24 cellular contexts compared by ENCODE assay signal in the genomic region with DNA sequence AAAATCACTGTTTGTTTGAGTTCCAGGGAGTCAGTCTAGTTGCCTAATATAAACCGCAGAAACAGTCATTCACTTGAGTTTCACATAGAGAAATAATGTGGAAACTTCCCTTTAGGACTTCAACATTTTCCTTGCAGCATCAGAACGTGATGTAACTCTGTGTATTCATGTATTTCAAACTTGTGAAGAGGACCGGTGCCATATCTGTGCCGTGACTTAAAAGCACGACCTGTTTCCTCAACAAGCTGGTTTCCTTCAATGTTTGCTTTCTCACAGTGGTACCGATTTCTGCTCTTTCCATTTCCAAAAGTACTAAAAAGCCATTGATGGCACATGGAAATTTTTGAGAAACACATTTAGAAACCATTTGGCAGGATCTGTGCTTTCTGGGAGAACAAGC.
DNase-seq lines count a peak whose midpoint lies in the region; ATAC-seq and TF ChIP-seq lines count a peak whose summit lies in the region.
"Had no signal": no experiment of that assay in that cellular context is flagged by ENCODE, and none has a peak within 500 bp of the region (broad histone marks: within the 10 kb centered on the region; RNA-seq: fewer than 3 reads in every experiment).

No MANE protein-coding gene starts in this region.

- H3K27me3 Mint-ChIP-seq in naive thymus-derived CD4-positive, alpha-beta T cell = peaks cover 0 to 18% (median 9%) of the 10 kb centered on the region in 5 donors
- H3K27me3 Mint-ChIP-seq: memory B cell; stimulated activated naive CD8-positive, alpha-beta T cell treated with anti-CD3 and anti-CD28 coated beads, Interleukin-15, amount 100 ng/mL, for 72 hours had no signal

- intact Hi-C loops in dorsolateral prefrontal cortex (cut with DNase I) = loop anchor here in 1 of 2 donors (5.0 kb wide), 1 partner anchor 381 kb away; no protein-coding TSS in a partner anchor
- intact Hi-C loops in naive thymus-derived CD4-positive, alpha-beta T cell (cut with micrococcal nuclease) = no loop called here
- intact Hi-C loops in prostate gland (cut with DNase I) = no loop called here

- H3K27ac ChIP-seq in dorsolateral prefrontal cortex (peak overlapping the region in 46 of 59 donors; percentile 3 to 89 (median 67)), prostate gland (no peak overlapping the region)
- no peak overlapping the region for H3K27ac ChIP-seq in naive thymus-derived CD4-positive, alpha-beta T cell (ENCODE audit: low read depth, low read length)
- H3K27ac ChIP-seq: A549, epithelial cell of prostate, vagina had no signal

- no peaks in the 10 kb centered on the region for H3K36me3 ChIP-seq in naive thymus-derived CD4-positive, alpha-beta T cell (ENCODE audit: control insufficient read depth in 2 of 3, insufficient read depth in 3 of 3, low read length in 3 of 3)
- no peaks in the 10 kb centered on the region for H3K36me3 ChIP-seq in prostate gland
- H3K36me3 ChIP-seq: vagina had no signal

- H3K4me1 ChIP-seq in naive thymus-derived CD4-positive, alpha-beta T cell (ENCODE audit: control insufficient read depth in 2 of 2, insufficient read depth in 2 of 2, low read length in 2 of 2) = no peaks in the 10 kb centered on the region
- H3K4me1 ChIP-seq in prostate gland (replicated peaks) = no peaks in the 10 kb centered on the region
- H3K4me1 ChIP-seq: A549, vagina had no signal

- no peak overlapping the region for H3K27ac Mint-ChIP-seq in naive thymus-derived CD4-positive, alpha-beta T cell
- H3K27ac Mint-ChIP-seq: activated CD4-positive, alpha-beta T cell treated with anti-CD3 and anti-CD28 coated beads for 36 hours; CD8-positive, alpha-beta memory T cell; immature natural killer cell; memory B cell; stimulated activated naive CD8-positive, alpha-beta T cell treated with anti-CD3 and anti-CD28 coated beads, Interleukin-15, amount 100 ng/mL, for 72 hours had no signal

- H3K9me3 Mint-ChIP-seq in naive thymus-derived CD4-positive, alpha-beta T cell = no peaks in the 10 kb centered on the region
- H3K9me3 Mint-ChIP-seq: CD8-positive, alpha-beta memory T cell; memory B cell; stimulated activated naive CD8-positive, alpha-beta T cell treated with anti-CD3 and anti-CD28 coated beads, Interleukin-15, amount 100 ng/mL, for 72 hours had no signal

- POLR2A ChIA-PET in naive thymus-derived CD4-positive, alpha-beta T cell (lab: Charles Lee) = no interaction called here

- WGBS in prostate gland = 62% methylated on average over 6 of the region's 6 CpGs

- in situ Hi-C loops in GM13976 (cut with MboI; ENCODE audit: low sequenced_read_pairs, unreplicated experiment) = no loop called here

- DNase-seq in AML-193 (lab: John Stamatoyannopoulos, UW) (peak; percentile 5 to 31), NOMO-1 (lab: John Stamatoyannopoulos, UW; ENCODE audit: unreplicated experiment in 2 of 2) (peak; percentile 77 to 97), dorsolateral prefrontal cortex (peak in 2 of 10 donors; percentile 36 to 49), GM13976 (ENCODE audit: low spot score) (no peak), hypothalamus (lab: John Stamatoyannopoulos, UW) (no peak), prostate gland (ENCODE audit: low spot score) (no peak)
- no peak for DNase-seq in naive thymus-derived CD4-positive, alpha-beta T cell
- DNase-seq: activated CD4-positive, alpha-beta T cell treated with anti-CD3 and anti-CD28 coated beads for 36 hours; activated naive CD4-positive, alpha-beta T cell; CD8-positive, alpha-beta memory T cell; cortex of kidney; DMS79; HCEC 1CT; immature natural killer cell; NCI-H2029; NCI-H524; OCI-M1; stimulated activated naive CD8-positive, alpha-beta T cell treated with anti-CD3 and anti-CD28 coated beads, Interleukin-15, amount 100 ng/mL, for 72 hours; T1000 had no signal

- no peaks in the 10 kb centered on the region for H3K9me3 ChIP-seq in naive thymus-derived CD4-positive, alpha-beta T cell (ENCODE audit: control insufficient read depth in 2 of 3, low read length in 3 of 3)
- no peaks in the 10 kb centered on the region for H3K9me3 ChIP-seq in prostate gland
- H3K9me3 ChIP-seq: A549, vagina had no signal

- H3K27me3 ChIP-seq in dorsolateral prefrontal cortex (no peaks in the 10 kb centered on the region), prostate gland (replicated peaks; ENCODE audit: insufficient read depth) (no peaks in the 10 kb centered on the region)
- no peaks in the 10 kb centered on the region for H3K27me3 ChIP-seq in naive thymus-derived CD4-positive, alpha-beta T cell (ENCODE audit: control insufficient read depth in 2 of 2, insufficient read depth in 2 of 2, low read length in 2 of 2)
- H3K27me3 ChIP-seq: vagina had no signal

- no peak for TF ChIP-seq CTCF in dorsolateral prefrontal cortex (IDR thresholded peaks at IDR 0.05 in 54 of 56, conservative IDR thresholded peaks at IDR 0.05 in 2 of 56; ENCODE audit: low read depth in 1 of 56, partially characterized antibody in 56 of 56)
- no peak for TF ChIP-seq CTCF in GM13976 (IDR thresholded peaks at IDR 0.05; ENCODE audit: borderline replicate concordance, control extremely low read depth, extremely low read depth, insufficient read depth, missing control alignments)
- no peak for TF ChIP-seq CTCF in prostate gland (IDR thresholded peaks at IDR 0.05)

- H3K4me3 Mint-ChIP-seq in naive thymus-derived CD4-positive, alpha-beta T cell = no peak overlapping the region
- H3K4me3 Mint-ChIP-seq: activated CD4-positive, alpha-beta T cell treated with anti-CD3 and anti-CD28 coated beads for 36 hours; CD8-positive, alpha-beta memory T cell; immature natural killer cell; memory B cell; stimulated activated naive CD8-positive, alpha-beta T cell treated with anti-CD3 and anti-CD28 coated beads, Interleukin-15, amount 100 ng/mL, for 72 hours had no signal

- no peak for TF ChIP-seq POLR2A in prostate gland (IDR thresholded peaks at IDR 0.05)

- H3K36me3 Mint-ChIP-seq in naive thymus-derived CD4-positive, alpha-beta T cell = no peaks in the 10 kb centered on the region
- H3K36me3 Mint-ChIP-seq: CD8-positive, alpha-beta memory T cell; immature natural killer cell; memory B cell had no signal

- CTCF ChIA-PET in naive thymus-derived CD4-positive, alpha-beta T cell (lab: Charles Lee) = no interaction called here

- peak; percentile 66 for ATAC-seq in naive thymus-derived CD4-positive, alpha-beta T cell
- ATAC-seq in HG03432 (IDR thresholded peaks at IDR 0.05; ENCODE audit: unreplicated experiment) = no peak
- ATAC-seq: A549; activated CD4-positive, alpha-beta T cell treated with anti-CD3 and anti-CD28 coated beads for 36 hours; stimulated activated naive CD8-positive, alpha-beta T cell treated with anti-CD3 and anti-CD28 coated beads, Interleukin-15, amount 100 ng/mL, for 72 hours had no signal

- H3K4me1 Mint-ChIP-seq in naive thymus-derived CD4-positive, alpha-beta T cell = peaks cover 0 to 2% (median 0%) of the 10 kb centered on the region in 7 donors
- H3K4me1 Mint-ChIP-seq: activated CD4-positive, alpha-beta T cell treated with anti-CD3 and anti-CD28 coated beads for 36 hours; CD8-positive, alpha-beta memory T cell; immature natural killer cell; memory B cell; stimulated activated naive CD8-positive, alpha-beta T cell treated with anti-CD3 and anti-CD28 coated beads, Interleukin-15, amount 100 ng/mL, for 72 hours had no signal

- H3K4me3 ChIP-seq in dorsolateral prefrontal cortex (no peak overlapping the region), prostate gland (no peak overlapping the region)
- H3K4me3 ChIP-seq in naive thymus-derived CD4-positive, alpha-beta T cell (ENCODE audit: low read length) = no peak overlapping the region
- H3K4me3 ChIP-seq: A549, vagina had no signal

Comparison
In these comparisons a context has a peak if more than half of its experiments do, and no peak if none do; other contexts are left out.
1. DNase-seq: peak in AML-193 (2 of 2) and NOMO-1 (2 of 2); none in naive thymus-derived CD4-positive, alpha-beta T cell (0 of 9), GM13976 (single experiment), hypothalamus (0 of 51) and prostate gland (single experiment).
2. H3K27ac ChIP-seq: peak in dorsolateral prefrontal cortex (46 of 59); none in naive thymus-derived CD4-positive, alpha-beta T cell (single experiment) and prostate gland (0 of 2).